ENCODE assay signal across 17 cellular contexts in the genomic region with DNA sequence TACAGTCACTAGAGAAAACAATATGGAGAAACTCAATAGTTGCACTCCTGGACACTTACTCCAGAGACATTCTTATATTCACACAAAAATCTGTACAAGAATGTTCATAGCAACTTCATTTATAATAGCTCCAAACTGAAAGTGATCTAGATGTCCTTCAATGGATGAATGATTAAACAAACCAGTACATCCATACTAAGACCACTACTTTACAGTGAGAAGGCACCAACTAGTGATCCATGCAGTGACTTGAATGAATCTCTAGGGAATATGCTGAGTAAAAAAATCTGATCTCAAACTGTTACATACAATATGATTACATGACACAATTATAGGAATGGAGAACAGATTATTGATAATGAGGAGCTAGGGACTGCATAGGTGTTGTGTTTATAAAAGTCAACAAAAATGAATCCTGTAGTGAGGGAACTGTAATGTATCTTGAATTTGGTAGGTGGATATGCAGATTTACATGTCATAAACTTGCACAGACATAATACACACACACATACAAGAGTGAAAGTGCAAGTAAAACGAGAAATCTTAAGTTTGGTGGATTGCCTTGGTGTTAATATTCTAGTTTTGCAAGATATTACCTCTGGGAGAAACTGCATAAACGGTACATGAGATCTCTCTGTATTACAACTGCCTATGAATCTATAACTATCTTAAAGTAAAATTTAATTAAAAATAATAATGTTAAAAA.
DNase-seq lines count a peak whose midpoint lies in the region; ATAC-seq and TF ChIP-seq lines count a peak whose summit lies in the region.
"Had no signal": no experiment of that assay in that cellular context is flagged by ENCODE, and none has a peak within 500 bp of the region (broad histone marks: within the 10 kb centered on the region; RNA-seq: fewer than 3 reads in every experiment).

No MANE protein-coding gene starts in this region.

- no peaks in the 10 kb centered on the region for H3K9me3 ChIP-seq in OCI-LY3 (ENCODE audit: insufficient read depth, low read length)

- ATAC-seq in GM18519 (IDR thresholded peaks at IDR 0.05; ENCODE audit: low FRiP score, unreplicated experiment) (peak; percentile 43), GM19463 (IDR thresholded peaks at IDR 0.05; ENCODE audit: unreplicated experiment) (peak; percentile 49), HG03175 (IDR thresholded peaks at IDR 0.05; ENCODE audit: unreplicated experiment) (peak; percentile 69)
- ATAC-seq: CD8-positive, alpha-beta T cell; T-cell had no signal

- peaks cover 4% of the 10 kb centered on the region; the same call in 1 of the 2 replicates for H3K4me1 ChIP-seq in OCI-LY3 (ENCODE audit: low read length)

- TF ChIP-seq CTCF in OCI-LY3 (IDR thresholded peaks at IDR 0.05; ENCODE audit: low read depth, low read length), result no peak

- no peak overlapping the region for H3K27ac Mint-ChIP-seq in activated naive CD8-positive, alpha-beta T cell treated with anti-CD3 and anti-CD28 coated beads for 36 hours
- H3K27ac Mint-ChIP-seq: B cell; CD8-positive, alpha-beta T cell; H9; T-cell had no signal

- H3K4me2 ChIP-seq in OCI-LY3 (ENCODE audit: low read length), result peak overlapping the region; percentile 49
- H3K4me2 ChIP-seq: PC-9 had no signal

- H3K4me3 ChIP-seq in OCI-LY3 (ENCODE audit: low read length), result 0 out of 2 replicates have a peak overlapping the region, but pooled peaks have one; percentile 17
- H3K4me3 ChIP-seq: PC-9 had no signal

- peak overlapping the region; percentile 46; the same call in 1 of the 2 replicates for H2AFZ ChIP-seq in OCI-LY3 (ENCODE audit: low read depth, low read length)
- H2AFZ ChIP-seq: PC-9 had no signal

- no peak overlapping the region for H3K27ac ChIP-seq in OCI-LY3 (ENCODE audit: low read length)
- H3K27ac ChIP-seq: PC-9 had no signal

- no peak for DNase-seq in HPDE6-E6E7 (ENCODE audit: extremely low spot score)
- DNase-seq in activated naive CD8-positive, alpha-beta T cell treated with anti-CD3 and anti-CD28 coated beads for 36 hours, result no peak
- DNase-seq in GM19238 (ENCODE audit: insufficient read length, low spot score), result no peak
- DNase-seq in NCI-H1417 treated with DMSO at 0.1 percent for 48 hours (lab: John Stamatoyannopoulos, UW), result no peak
- DNase-seq: CD8-positive, alpha-beta T cell; GF-D8; H9; NCI-H146; NCI-H2227 treated with DMSO at 0.1 percent for 48 hours; NCI-H526; PC-9; T-cell had no signal

- H3K9ac ChIP-seq in OCI-LY3 (ENCODE audit: low read length), result no peak overlapping the region

- H3K4me3 Mint-ChIP-seq in activated naive CD8-positive, alpha-beta T cell treated with anti-CD3 and anti-CD28 coated beads for 36 hours, result no peak overlapping the region
- H3K4me3 Mint-ChIP-seq: B cell; CD8-positive, alpha-beta T cell; H9; T-cell had no signal

- H3K9me3 Mint-ChIP-seq in activated naive CD8-positive, alpha-beta T cell treated with anti-CD3 and anti-CD28 coated beads for 36 hours, result no peaks in the 10 kb centered on the region
- H3K9me3 Mint-ChIP-seq: CD8-positive, alpha-beta T cell; H9; T-cell had no signal

- H3K36me3 Mint-ChIP-seq in activated naive CD8-positive, alpha-beta T cell treated with anti-CD3 and anti-CD28 coated beads for 36 hours, result no peaks in the 10 kb centered on the region
- H3K36me3 Mint-ChIP-seq: CD8-positive, alpha-beta T cell; T-cell had no signal

- no peaks in the 10 kb centered on the region for H3K36me3 ChIP-seq in OCI-LY3 (replicated peaks; ENCODE audit: low read depth, low read length)

- peaks cover 3% of the 10 kb centered on the region for H3K4me1 Mint-ChIP-seq in activated naive CD8-positive, alpha-beta T cell treated with anti-CD3 and anti-CD28 coated beads for 36 hours
- H3K4me1 Mint-ChIP-seq: T-cell had no signal

- no peaks in the 10 kb centered on the region for H3K27me3 Mint-ChIP-seq in activated naive CD8-positive, alpha-beta T cell treated with anti-CD3 and anti-CD28 coated beads for 36 hours
- H3K27me3 Mint-ChIP-seq: B cell, T-cell had no signal

- no peaks in the 10 kb centered on the region for H3K79me2 ChIP-seq in OCI-LY3 (ENCODE audit: low read length)

- H3K27me3 ChIP-seq in OCI-LY3 (ENCODE audit: low read depth, low read length), result no peaks in the 10 kb centered on the region

- no peaks in the 10 kb centered on the region for H4K20me1 ChIP-seq in OCI-LY3 (ENCODE audit: insufficient read depth, low read length)
